9 cellular contexts compared by ENCODE assay signal in the genomic region with DNA sequence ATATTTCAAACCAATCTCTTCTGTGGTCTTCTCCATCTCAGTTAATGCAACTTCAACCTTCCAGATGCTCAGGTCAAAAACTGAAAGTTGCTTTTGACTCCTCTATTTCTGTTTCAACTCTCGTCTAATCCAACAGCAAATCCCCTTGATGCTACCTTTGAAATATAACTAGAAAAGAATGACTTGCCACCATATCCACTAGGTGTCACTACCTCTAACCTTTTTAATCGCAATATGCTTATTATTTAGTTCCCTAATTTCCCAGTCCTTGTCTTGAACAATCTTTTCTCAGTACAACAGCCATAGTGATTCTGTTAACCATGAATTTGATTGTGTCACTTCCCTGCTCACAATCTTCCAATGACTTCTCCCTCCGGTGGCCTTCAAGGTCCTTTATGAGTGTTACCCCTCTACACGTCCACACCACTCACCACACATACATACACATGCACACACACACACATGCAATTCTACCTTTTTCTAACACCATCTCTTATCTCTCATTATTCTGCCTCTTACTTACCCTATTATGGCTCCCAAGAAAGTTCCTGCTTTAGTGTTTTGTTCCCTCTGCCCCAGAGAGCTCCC.
DNase-seq lines count a peak whose midpoint lies in the region; ATAC-seq, FAIRE-seq and TF ChIP-seq lines count a peak whose summit lies in the region.
"Had no signal": no experiment of that assay in that cellular context is flagged by ENCODE, and none has a peak within 500 bp of the region (broad histone marks: within the 10 kb centered on the region; RNA-seq: fewer than 3 reads in every experiment).

No MANE protein-coding gene starts in this region.

- no peak for ATAC-seq in naive thymus-derived CD4-positive, alpha-beta T cell

- TF ChIP-seq CTCF in GM12865 (IDR thresholded peaks at IDR 0.05; ENCODE audit: insufficient read depth, low read depth, low read length, missing control alignments) (peak; percentile 45), fibroblast of mammary gland (conservative IDR thresholded peaks at IDR 0.05; ENCODE audit: control insufficient read depth, insufficient read depth, low read depth, low read length) (peak; percentile 48)

- no peak overlapping the region for H3K27ac ChIP-seq in naive thymus-derived CD4-positive, alpha-beta T cell (ENCODE audit: low read depth, low read length)

- H3K27ac Mint-ChIP-seq in naive thymus-derived CD4-positive, alpha-beta T cell, result no peak overlapping the region
- H3K27ac Mint-ChIP-seq: memory B cell had no signal

- no peaks in the 10 kb centered on the region for H3K9me3 ChIP-seq in naive thymus-derived CD4-positive, alpha-beta T cell (ENCODE audit: control insufficient read depth in 2 of 3, low read length in 3 of 3)

- intact Hi-C loops in naive thymus-derived CD4-positive, alpha-beta T cell (cut with micrococcal nuclease), result loop anchor here in 1 of 2 donors (10.0 kb wide), 1 partner anchor 862 kb away; no protein-coding TSS in a partner anchor

- H3K27me3 ChIP-seq in naive thymus-derived CD4-positive, alpha-beta T cell (ENCODE audit: control insufficient read depth in 2 of 2, insufficient read depth in 2 of 2, low read length in 2 of 2), result no peaks in the 10 kb centered on the region

- no peaks in the 10 kb centered on the region for H3K27me3 Mint-ChIP-seq in naive thymus-derived CD4-positive, alpha-beta T cell
- H3K27me3 Mint-ChIP-seq: memory B cell had no signal

- peak; percentile 33 for DNase-seq in GM12865 (ENCODE audit: low read depth)
- peak; percentile 18 for DNase-seq in HCEC 1CT
- DNase-seq in NCI-H748 (lab: John Stamatoyannopoulos, UW; ENCODE audit: unreplicated experiment), result peak; percentile 78
- peak; percentile 27 for DNase-seq in fibroblast of mammary gland (ENCODE audit: low read depth)
- no peak for DNase-seq in T-helper 9 cell
- no peak for DNase-seq in GM12892 (ENCODE audit: insufficient read length)
- no peak for DNase-seq in naive thymus-derived CD4-positive, alpha-beta T cell
- DNase-seq in nucleus accumbens (lab: John Stamatoyannopoulos, UW), result no peak

- H3K36me3 ChIP-seq in naive thymus-derived CD4-positive, alpha-beta T cell (ENCODE audit: control insufficient read depth in 2 of 3, insufficient read depth in 3 of 3, low read length in 3 of 3), result no peaks in the 10 kb centered on the region

- POLR2A ChIA-PET in naive thymus-derived CD4-positive, alpha-beta T cell (lab: Charles Lee), result no interaction called here

- H3K4me1 ChIP-seq in naive thymus-derived CD4-positive, alpha-beta T cell (ENCODE audit: control insufficient read depth in 2 of 2, insufficient read depth in 2 of 2, low read length in 2 of 2), result no peaks in the 10 kb centered on the region

- no peak overlapping the region for H3K4me3 ChIP-seq in GM12865 (ENCODE audit: low read depth, low read length)
- no peak overlapping the region for H3K4me3 ChIP-seq in fibroblast of mammary gland (ENCODE audit: control insufficient read depth, low read depth, low read length)
- no peak overlapping the region for H3K4me3 ChIP-seq in naive thymus-derived CD4-positive, alpha-beta T cell (ENCODE audit: low read length)

- H3K36me3 Mint-ChIP-seq in naive thymus-derived CD4-positive, alpha-beta T cell, result no peaks in the 10 kb centered on the region
- H3K36me3 Mint-ChIP-seq: memory B cell had no signal

- peaks cover 0 to 7% (median 0%) of the 10 kb centered on the region in 7 donors for H3K4me1 Mint-ChIP-seq in naive thymus-derived CD4-positive, alpha-beta T cell
- H3K4me1 Mint-ChIP-seq: memory B cell had no signal

- CTCF ChIA-PET in naive thymus-derived CD4-positive, alpha-beta T cell (lab: Charles Lee), result no interaction called here

- no peak overlapping the region for H3K4me3 Mint-ChIP-seq in naive thymus-derived CD4-positive, alpha-beta T cell
- H3K4me3 Mint-ChIP-seq: memory B cell had no signal

- peaks cover 0 to 5% (median 0%) of the 10 kb centered on the region in 11 donors for H3K9me3 Mint-ChIP-seq in naive thymus-derived CD4-positive, alpha-beta T cell
- H3K9me3 Mint-ChIP-seq: memory B cell had no signal

- TF ChIP-seq POLR2A in GM12892 (IDR thresholded peaks at IDR 0.05; ENCODE audit: low read depth, low read length), result no peak

- FAIRE-seq in GM12892 (lab: Jason Lieb, UNC), result no peak

Comparison
In these comparisons a context has a peak if more than half of its experiments do, and no peak if none do; other contexts are left out.
1. DNase-seq: peak in GM12865 (single experiment), HCEC 1CT (single experiment), NCI-H748 (single experiment) and fibroblast of mammary gland (single experiment); none in T-helper 9 cell (single experiment), GM12892 (single experiment), naive thymus-derived CD4-positive, alpha-beta T cell (0 of 9) and nucleus accumbens (0 of 56).